14 cellular contexts compared by ENCODE assay signal in genomic region chr7:130154131-130154500, GRCh38. TPM values are rescaled to one million over a fixed set of nuclear protein-coding genes. Genes with fewer than 3 reads are reported as not detected.
DNase-seq lines count a peak whose midpoint lies in the region; ATAC-seq and TF ChIP-seq lines count a peak whose summit lies in the region.
"Had no signal": no experiment of that assay in that cellular context is flagged by ENCODE, and none has a peak within 500 bp of the region (broad histone marks: within the 10 kb centered on the region; RNA-seq: fewer than 3 reads in every experiment).

No MANE protein-coding gene starts in this region.

- in situ Hi-C loops in Panc1 (cut with HindIII; ENCODE audit: low pct_unique_long_range_greater_than_20kb, low sequenced_read_pairs), result no loop called here

- H3K27me3 ChIP-seq in Panc1 (ENCODE audit: control insufficient read depth, insufficient read depth, low read length), result no peaks in the 10 kb centered on the region
- H3K27me3 ChIP-seq: dorsolateral prefrontal cortex, tibial nerve had no signal

- H3K27ac ChIP-seq in Panc1 (ENCODE audit: low read length), result no peak overlapping the region

- POLR2A ChIA-PET in Panc1 (lab: Charles Lee), result no interaction called here

- DNase-seq in DMS153 (lab: John Stamatoyannopoulos, UW) (peak; percentile 41), DMS153 treated with DMSO at 0.1 percent for 48 hours (lab: John Stamatoyannopoulos, UW; ENCODE audit: unreplicated experiment) (no peak), Panc1 (ENCODE audit: low read depth, low spot score) (no peak), left ventricle myocardium superior (no peak), renal cortical epithelial cell (ENCODE audit: low read depth) (peak; percentile 35), epidermal melanocyte (ENCODE audit: insufficient read length, low spot score) (no peak)
- no peak for DNase-seq in activated CD4-positive, alpha-beta T cell treated with anti-CD3 and anti-CD28 coated beads for 48 hours
- DNase-seq: 8988T; activated CD4-positive, alpha-beta T cell treated with anti-CD3 and anti-CD28 coated beads, Interleukin-2, amount 10 ng/mL, durations not matched to agents 7 days and 5 days; NCI-H2227 treated with DMSO at 0.1 percent for 48 hours had no signal

- H3K4me3 ChIP-seq in Panc1 (ENCODE audit: low read depth in 2 of 2, low read length in 2 of 2), result no peak overlapping the region
- H3K4me3 ChIP-seq: dorsolateral prefrontal cortex had no signal

- BruUV-seq in Panc1 (replicated peaks; lab: Mats Ljungman, UMichigan), result no TSS peak

- H3K4me1 ChIP-seq in Panc1 (ENCODE audit: control insufficient read depth, insufficient read depth, low read length), result no peaks in the 10 kb centered on the region

- intact Hi-C loops in Panc1 (cut with micrococcal nuclease; ENCODE audit: unreplicated experiment) (no loop called here), left ventricle myocardium superior (cut with micrococcal nuclease) (no loop called here)

- no peaks in the 10 kb centered on the region for H3K9me3 ChIP-seq in Panc1 (ENCODE audit: control insufficient read depth, insufficient read depth, low read depth, low read length)

- CTCF ChIA-PET in Panc1 (lab: Charles Lee), result interaction anchor here (0.6 kb wide), 1 partner anchor 396 kb away, joined by 6 read pairs; no protein-coding TSS in a partner anchor

- ATAC-seq in Panc1 (peak; percentile 46), left ventricle myocardium superior (peak; percentile 34), HG03354 (IDR thresholded peaks at IDR 0.05; ENCODE audit: poor library complexity, severe bottlenecking, unreplicated experiment) (no peak)

- no peak for TF ChIP-seq CTCF in Panc1 (IDR thresholded peaks at IDR 0.05)

- no peaks in the 10 kb centered on the region for H3K36me3 ChIP-seq in Panc1 (ENCODE audit: control insufficient read depth, insufficient read depth, low read length)

RNA-seq across cellular contexts. Expression of gene TMEM209, which starts 51.1 kb away (rescaled TPM):
- 32.3 TPM for total RNA-seq in Panc1 (2021; ENCODE audit: unreplicated experiment)
- polyA plus RNA-seq in Panc1 (2012; ENCODE audit: insufficient read length), result 14.6 TPM
- total RNA-seq in left ventricle myocardium superior, result 9.2 TPM
- 8.0 and 11.4 TPM in 2 replicates for total RNA-seq in renal cortical epithelial cell

RNA-seq across cellular contexts. Expression of gene SSMEM1, which starts 53.5 kb away (rescaled TPM):
- not detected for total RNA-seq in Panc1 (2021; ENCODE audit: unreplicated experiment)
- not detected for polyA plus RNA-seq in Panc1 (2012; ENCODE audit: insufficient read length)
- total RNA-seq in left ventricle myocardium superior, result not detected
- total RNA-seq in renal cortical epithelial cell, result not detected in 2 replicates
- total RNA-seq: activated CD4-positive, alpha-beta T cell treated with anti-CD3 and anti-CD28 coated beads, Interleukin-2, amount 10 ng/mL, durations not matched to agents 7 days and 5 days; tibial nerve had no signal
- polyA plus RNA-seq: neural cell had no signal

Comparison
In these comparisons a context has a peak if more than half of its experiments do, and no peak if none do; other contexts are left out.
1. DNase-seq: peak in DMS153 (single experiment) and renal cortical epithelial cell (single experiment); none in DMS153 treated with DMSO at 0.1 percent for 48 hours (single experiment), Panc1 (single experiment), left ventricle myocardium superior (single experiment), activated CD4-positive, alpha-beta T cell treated with anti-CD3 and anti-CD28 coated beads for 48 hours (single experiment) and epidermal melanocyte (single experiment).